Comparison of ENCODE assay signal across 8 cellular contexts in genomic region chr7:120554960-120555571, GRCh38.
DNase-seq lines count a peak whose midpoint lies in the region; ATAC-seq and TF ChIP-seq lines count a peak whose summit lies in the region.

No MANE protein-coding gene starts in this region.

- peak; percentile 39 to 69 (median 58) for TF ChIP-seq CTCF in body of pancreas (IDR thresholded peaks at IDR 0.05)

- intact Hi-C loops in body of pancreas (cut with DNase I): no loop called here
- intact Hi-C loops in left colon (cut with DNase I, micrococcal nuclease): no loop called here

- ATAC-seq in GM19395 (IDR thresholded peaks at IDR 0.05; ENCODE audit: unreplicated experiment) (peak; percentile 79), HG03342 (IDR thresholded peaks at IDR 0.05; ENCODE audit: unreplicated experiment) (peak; percentile 81), body of pancreas (peak; percentile 72), left colon (peak; percentile 43)

- TF ChIP-seq POLR2A in body of pancreas (IDR thresholded peaks at IDR 0.05): no peak

- no peaks in the 10 kb centered on the region for H3K36me3 ChIP-seq in body of pancreas (replicated peaks in 1 of 2; ENCODE audit: insufficient read depth in 1 of 2, low read depth in 2 of 2)

- DNase-seq in DMS53 (lab: John Stamatoyannopoulos, UW) (peak; percentile 87), NCI-H2227 treated with DMSO at 0.1 percent for 48 hours (lab: John Stamatoyannopoulos, UW) (peak; percentile 32), body of pancreas (peak; percentile 21 to 53 (median 45)), left colon (peak in 1 of 2 donors; percentile 14)
- no peak for DNase-seq in activated CD4-positive, CD25-positive, alpha-beta regulatory T cell treated with anti-CD3 and anti-CD28 coated beads, Interleukin-2, amount 50 U/mL, for 72 hours
- no peak for DNase-seq in activated CD4-positive, CD25-positive, alpha-beta regulatory T cell (lab: John Stamatoyannopoulos, UW)

- no peaks in the 10 kb centered on the region for H3K27me3 ChIP-seq in body of pancreas

- H3K27ac ChIP-seq in body of pancreas: no peak overlapping the region

- H3K4me1 ChIP-seq in body of pancreas: no peaks in the 10 kb centered on the region

- no peak overlapping the region for H3K4me3 ChIP-seq in body of pancreas

- no peaks in the 10 kb centered on the region for H3K9me3 ChIP-seq in body of pancreas

Comparison
In these comparisons a context has a peak if more than half of its experiments do, and no peak if none do; other contexts are left out.
1. DNase-seq: peak in DMS53 (single experiment), NCI-H2227 treated with DMSO at 0.1 percent for 48 hours (single experiment) and body of pancreas (4 of 4); none in activated CD4-positive, CD25-positive, alpha-beta regulatory T cell treated with anti-CD3 and anti-CD28 coated beads, Interleukin-2, amount 50 U/mL, for 72 hours (single experiment) and activated CD4-positive, CD25-positive, alpha-beta regulatory T cell (0 of 4).
2. Peak in every context shown above with its lines, with median percentiles within 50 percentile points of each other: ATAC-seq.